ENCODE assay signal across 23 cellular contexts in genomic region chr16:53849585-53849984, GRCh38.
DNase-seq lines count a peak whose midpoint lies in the region; ATAC-seq and TF ChIP-seq lines count a peak whose summit lies in the region.
"Had no signal": no experiment of that assay in that cellular context is flagged by ENCODE, and none has a peak within 500 bp of the region (broad histone marks: within the 10 kb centered on the region; RNA-seq: fewer than 3 reads in every experiment).

No MANE protein-coding gene starts in this region.

- H3K27ac ChIP-seq in SK-N-SH (ENCODE audit: low read depth in 2 of 2, low read length in 1 of 2) = no peak overlapping the region
- H3K27ac ChIP-seq: coronary artery, HL-60, KMS-11, RWPE1, tibial nerve had no signal

- no peaks in the 10 kb centered on the region for H3K9me3 ChIP-seq in SK-N-SH

- no peak for TF ChIP-seq EP300 in SK-N-SH (IDR thresholded peaks at IDR 0.05; ENCODE audit: borderline replicate concordance in 1 of 2, low read depth in 1 of 2, low read length in 1 of 2)

- H3K4me3 ChIP-seq in SK-N-SH (ENCODE audit: low read depth in 2 of 2, low read length in 1 of 2) = no peak overlapping the region
- H3K4me3 ChIP-seq: coronary artery, tibial nerve had no signal

- H2AFZ ChIP-seq in SK-N-SH (ENCODE audit: low read depth) = no peak overlapping the region

- DNase-seq in SK-N-SH = no peak
- peak; percentile 11 for DNase-seq in OCI-M1 (lab: John Stamatoyannopoulos, UW)
- DNase-seq in amygdala (lab: John Stamatoyannopoulos, UW) = no peak
- DNase-seq in DMS114 treated with DMSO at 0.1 percent for 48 hours (lab: John Stamatoyannopoulos, UW; ENCODE audit: unreplicated experiment) = no peak
- DNase-seq: activated CD4-positive, alpha-beta T cell treated with anti-CD3 and anti-CD28 coated beads, Interleukin-2, amount 50 U/mL, for 48 hours; activated T-cell treated with anti-CD3 and anti-CD28 coated beads, Interleukin-2, amount 50 U/mL, for 72 hours; DMS79 treated with DMSO at 0.1 percent for 48 hours; effector memory CD4-positive, alpha-beta T cell; left colon; mammary epithelial cell; MV-4-11; NCI-H1694 treated with DMSO at 0.1 percent for 48 hours; NCI-H2171 treated with DMSO at 0.1 percent for 48 hours had no signal

- H3K4me1 ChIP-seq in SK-N-SH (ENCODE audit: control insufficient read depth in 1 of 2, insufficient read depth in 2 of 2, low read depth in 1 of 2, low read length in 1 of 2) = peaks cover 0 to 3% of the 10 kb centered on the region in 2 experiments; a peak in 1 of 4 replicates

- H3K9ac ChIP-seq in SK-N-SH = no peak overlapping the region
- H3K9ac ChIP-seq: KMS-11 had no signal

- H3K4me2 ChIP-seq in SK-N-SH = no peak overlapping the region
- H3K4me2 ChIP-seq: KMS-11 had no signal

- 92% methylated on average over 1 of the region's 1 CpG for WGBS in SK-N-SH (ENCODE audit: low lambda C conversion rate)

- no peak for TF ChIP-seq RAD21 in SK-N-SH (IDR thresholded peaks at IDR 0.05; ENCODE audit: low read length)

- no peaks in the 10 kb centered on the region for H4K20me1 ChIP-seq in SK-N-SH (ENCODE audit: insufficient read depth)

- no peaks in the 10 kb centered on the region for H3K79me2 ChIP-seq in SK-N-SH (ENCODE audit: insufficient read depth)

- H3K27me3 ChIP-seq in SK-N-SH (ENCODE audit: insufficient read depth) = no peaks in the 10 kb centered on the region
- H3K27me3 ChIP-seq: tibial nerve had no signal

- POLR2A ChIA-PET in SK-N-SH (lab: Yijun Ruan, JAX) = no interaction called here

- 0 out of 3 replicates have a peak, but pooled peaks have one; percentile 20 for ATAC-seq in SK-N-SH treated with all-trans-retinoic acid at 6 μM for 48 hours
- ATAC-seq in HG02610 (IDR thresholded peaks at IDR 0.05; ENCODE audit: unreplicated experiment) = peak; percentile 66
- no peak for ATAC-seq in GM18517 (IDR thresholded peaks at IDR 0.05; ENCODE audit: unreplicated experiment)
- ATAC-seq: activated CD4-positive, CD25-positive, alpha-beta regulatory T cell treated with anti-CD3 and anti-CD28 coated beads, Interleukin-2, amount 50 U/mL, for 24 hours; activated T-cell treated with anti-CD3 and anti-CD28 coated beads, Interleukin-2, amount 50 U/mL, for 72 hours; left colon; stimulated activated effector memory CD8-positive, alpha-beta T cell treated with anti-CD3 and anti-CD28 coated beads, Interleukin-12 subunit alpha, Interleukin-12 subunit beta, amount 100 ng/mL, for 72 hours had no signal

- no peak for TF ChIP-seq CTCF in SK-N-SH (IDR thresholded peaks at IDR 0.05)

- CTCF ChIA-PET in SK-N-SH (lab: Yijun Ruan, JAX) = interaction anchor here (1.8 kb wide), 1 partner anchor 300 kb away, joined by 5 read pairs; no protein-coding TSS in a partner anchor

- peaks cover 3 to 9% of the 10 kb centered on the region in 2 experiments for H3K36me3 ChIP-seq in SK-N-SH (replicated peaks in 1 of 2; ENCODE audit: control insufficient read depth in 1 of 2, insufficient read depth in 2 of 2, low read length in 1 of 2)

- H3F3A ChIP-seq in SK-N-SH (replicated peaks; ENCODE audit: insufficient read depth) = no peaks in the 10 kb centered on the region

- no peaks in the 10 kb centered on the region for H3K9me2 ChIP-seq in SK-N-SH

TF ChIP-seq in SK-N-SH treated with all-trans-retinoic acid at 6 μM for 48 hours, 23 proteins besides CTCF, POLR2A, EP300 and RAD21:
- no peak for TF ChIP-seq ZNF70 (CRISPR knock-in tag; IDR thresholded peaks at IDR 0.05)
- no peak for TF ChIP-seq ZNF8 (CRISPR knock-in tag; IDR thresholded peaks at IDR 0.05)
- no peak for TF ChIP-seq ISL1 (CRISPR knock-in tag; IDR thresholded peaks at IDR 0.05)
- TF ChIP-seq CREB5 (CRISPR knock-in tag; IDR thresholded peaks at IDR 0.05; ENCODE audit: low read depth) = no peak
- no peak for TF ChIP-seq PATZ1 (CRISPR knock-in tag; IDR thresholded peaks at IDR 0.05; ENCODE audit: borderline replicate concordance)

TF ChIP-seq in SK-N-SH, 30 proteins besides CTCF, POLR2A, EP300 and RAD21:
- TF ChIP-seq USF1 (IDR thresholded peaks at IDR 0.05; ENCODE audit: borderline replicate concordance, low read depth) = no peak
- no peak for TF ChIP-seq EZH2phosphoT487 (IDR thresholded peaks at IDR 0.05; ENCODE audit: borderline replicate concordance, low read depth)
- TF ChIP-seq GABPA (IDR thresholded peaks at IDR 0.05; ENCODE audit: low read depth) = no peak
- TF ChIP-seq TAF1 (IDR thresholded peaks at IDR 0.05; ENCODE audit: borderline replicate concordance, low read depth, low read length) = no peak
- no peak for TF ChIP-seq MAX (IDR thresholded peaks at IDR 0.05; ENCODE audit: low read depth)
- no peak for TF ChIP-seq SIN3A (IDR thresholded peaks at IDR 0.05; ENCODE audit: borderline replicate concordance, low read depth, low read length)
- no peak for TF ChIP-seq ZBTB33 (IDR thresholded peaks at IDR 0.05; ENCODE audit: borderline replicate concordance, low read depth)
- TF ChIP-seq FOSL2 (IDR thresholded peaks at IDR 0.05; ENCODE audit: borderline replicate concordance, low read depth) = no peak
- TF ChIP-seq RXRA (IDR thresholded peaks at IDR 0.05; ENCODE audit: borderline replicate concordance, low read depth) = no peak
- TF ChIP-seq REST (IDR thresholded peaks at IDR 0.05; ENCODE audit: low read depth, low read length) = no peak
- TF ChIP-seq RCOR1 (IDR thresholded peaks at IDR 0.05; ENCODE audit: low read length) = no peak
